Comparison of ENCODE assay signal across 8 cellular contexts in the genomic region with DNA sequence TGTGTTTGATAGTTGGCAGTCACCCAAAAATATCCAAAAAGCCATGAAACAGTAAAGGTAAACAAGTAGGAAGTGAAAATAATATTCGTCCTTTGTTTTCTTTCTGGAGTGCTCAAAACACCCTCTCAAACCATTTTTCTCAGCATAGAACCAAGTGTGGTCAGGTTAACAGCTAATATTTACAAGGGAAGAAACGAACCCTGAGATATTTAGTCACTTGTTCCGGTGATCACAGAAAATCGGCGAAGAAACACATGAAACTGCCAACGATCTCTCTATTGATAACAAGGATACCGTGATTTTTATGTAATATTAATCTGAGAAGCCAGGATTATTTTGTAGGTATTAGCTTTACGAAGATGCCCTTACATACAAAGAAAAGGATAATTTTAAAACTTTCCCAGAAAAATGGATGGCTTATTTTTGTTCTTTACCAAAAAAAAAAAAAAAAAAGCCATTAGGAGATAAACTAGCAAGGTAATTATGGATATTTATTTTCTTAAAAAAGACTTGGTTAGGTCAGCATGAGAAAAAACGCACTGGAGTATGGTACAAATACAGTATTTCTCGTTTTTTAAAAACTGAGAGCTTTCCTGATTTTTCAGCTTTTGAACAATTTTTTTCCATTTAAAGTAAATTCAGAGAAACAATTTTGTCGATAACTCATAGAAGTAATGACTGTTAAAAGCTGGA.
DNase-seq lines count a peak whose midpoint lies in the region; ATAC-seq and TF ChIP-seq lines count a peak whose summit lies in the region.

No MANE protein-coding gene starts in this region.

- CTCF ChIA-PET in activated naive CD4-positive, alpha-beta T cell treated with anti-CD3 and anti-CD28 coated beads for 36 hours (lab: Charles Lee), result interaction anchor here (0.6 to 1.5 kb wide), 2 partner anchors 71 to 926 kb away, joined by 3 to 4 read pairs; no protein-coding TSS in a partner anchor

- peaks cover 5% of the 10 kb centered on the region for H3K79me2 ChIP-seq in osteoblast (ENCODE audit: insufficient read depth, low read length)

- no peaks in the 10 kb centered on the region for H3K9me3 ChIP-seq in osteoblast (ENCODE audit: low read depth, low read length)

- H3K4me1 Mint-ChIP-seq in activated naive CD4-positive, alpha-beta T cell treated with anti-CD3 and anti-CD28 coated beads for 36 hours (ENCODE audit: low read depth), result peaks cover 11% of the 10 kb centered on the region

- H3K27me3 Mint-ChIP-seq in activated naive CD4-positive, alpha-beta T cell treated with anti-CD3 and anti-CD28 coated beads for 36 hours (ENCODE audit: low read depth), result no peaks in the 10 kb centered on the region

- H3K27me3 ChIP-seq in osteoblast (ENCODE audit: insufficient read depth, low read length), result no peaks in the 10 kb centered on the region

- H3K4me2 ChIP-seq in osteoblast (ENCODE audit: insufficient read depth, low read length), result peak overlapping the region; percentile 97

- peak overlapping the region; percentile 99 for H3K27ac ChIP-seq in osteoblast (ENCODE audit: low read depth, low read length)

- ATAC-seq in SK-N-SH treated with all-trans-retinoic acid at 6 μM for 48 hours, result no peak
- ATAC-seq in GM18517 (IDR thresholded peaks at IDR 0.05; ENCODE audit: unreplicated experiment), result no peak

- peak overlapping the region; percentile 62 for H2AFZ ChIP-seq in osteoblast (ENCODE audit: low read length)

- no peaks in the 10 kb centered on the region for H4K20me1 ChIP-seq in osteoblast (ENCODE audit: insufficient read depth, low read length)

- no peaks in the 10 kb centered on the region for H3K9me3 Mint-ChIP-seq in activated naive CD4-positive, alpha-beta T cell treated with anti-CD3 and anti-CD28 coated beads for 36 hours

- no peaks in the 10 kb centered on the region for H3K36me3 ChIP-seq in osteoblast (ENCODE audit: insufficient read depth, low read length)

- TF ChIP-seq CTCF in epithelial cell of esophagus (IDR thresholded peaks at IDR 0.05; ENCODE audit: insufficient read depth, low read depth, low read length, missing control alignments) (no peak), osteoblast (IDR thresholded peaks at IDR 0.05; ENCODE audit: extremely low read depth, low read depth, low read length) (no peak)

- peak overlapping the region; percentile 65 for H3K4me3 ChIP-seq in epithelial cell of esophagus (ENCODE audit: low read length)
- peak overlapping the region; percentile 89 for H3K4me3 ChIP-seq in osteoblast (ENCODE audit: insufficient read depth, low read length)

- peaks cover 14% of the 10 kb centered on the region for H3K4me1 ChIP-seq in osteoblast (ENCODE audit: insufficient read depth, low read length)

- DNase-seq in activated naive CD4-positive, alpha-beta T cell treated with anti-CD3 and anti-CD28 coated beads for 36 hours, result no peak
- no peak for DNase-seq in activated naive CD4-positive, alpha-beta T cell (lab: John Stamatoyannopoulos, UW)
- no peak for DNase-seq in epithelial cell of esophagus (ENCODE audit: low read depth)
- DNase-seq in osteoblast (ENCODE audit: insufficient read length, low spot score, missing footprints), result no peak
- no peak for DNase-seq in NK-92 treated with Interleukin-12 subunit alpha and Interleukin-12 subunit beta, amount 100 ng/mL, for 24 hours (lab: John Stamatoyannopoulos, UW)
- DNase-seq in amygdala (lab: John Stamatoyannopoulos, UW), result no peak

- intact Hi-C loops in activated naive CD4-positive, alpha-beta T cell treated with anti-CD3 and anti-CD28 coated beads for 36 hours (cut with micrococcal nuclease), result loop anchor here (1.0 to 10.0 kb wide), 9 partner anchors 53 to 1961 kb away; a partner anchor contains a TSS

- peak overlapping the region; percentile 98 for H3K27ac Mint-ChIP-seq in activated naive CD4-positive, alpha-beta T cell treated with anti-CD3 and anti-CD28 coated beads for 36 hours

- peaks cover 1% of the 10 kb centered on the region for H3K36me3 Mint-ChIP-seq in activated naive CD4-positive, alpha-beta T cell treated with anti-CD3 and anti-CD28 coated beads for 36 hours (ENCODE audit: low read depth)

- H3K4me3 Mint-ChIP-seq in activated naive CD4-positive, alpha-beta T cell treated with anti-CD3 and anti-CD28 coated beads for 36 hours, result peak overlapping the region; percentile 93

TF ChIP-seq in SK-N-SH treated with all-trans-retinoic acid at 6 μM for 48 hours, 23 proteins besides CTCF, POLR2A, EP300 and RAD21:
- TF ChIP-seq PPARA (CRISPR knock-in tag; IDR thresholded peaks at IDR 0.05; ENCODE audit: borderline replicate concordance), result no peak
- no peak for TF ChIP-seq SNAI2 (CRISPR knock-in tag; IDR thresholded peaks at IDR 0.05)
- no peak for TF ChIP-seq TCF4 (CRISPR knock-in tag; IDR thresholded peaks at IDR 0.05; ENCODE audit: borderline replicate concordance)
- TF ChIP-seq ZC3H10 (CRISPR knock-in tag; IDR thresholded peaks at IDR 0.05), result 0 out of 2 replicates have a peak, but pooled peaks have one; percentile 13
